15 cellular contexts compared by ENCODE assay signal in genomic region chr5:138937392-138938387, GRCh38.
DNase-seq lines count a peak whose midpoint lies in the region; ATAC-seq, FAIRE-seq and TF ChIP-seq lines count a peak whose summit lies in the region.
"Had no signal": no experiment of that assay in that cellular context is flagged by ENCODE, and none has a peak within 500 bp of the region (broad histone marks: within the 10 kb centered on the region; RNA-seq: fewer than 3 reads in every experiment).

No MANE protein-coding gene starts in this region.

- no peak for FAIRE-seq in HepG2 (lab: Jason Lieb, UNC)

- H3K27me3 ChIP-seq in HepG2 (ENCODE audit: control insufficient read depth in 1 of 2, insufficient read depth in 2 of 2, low read length in 2 of 2) (no peaks in the 10 kb centered on the region), HAP-1 (ENCODE audit: low read depth) (no peaks in the 10 kb centered on the region)
- H3K27me3 ChIP-seq: breast epithelium had no signal

- 90% methylated on average over 24 of the region's 25 CpGs for WGBS in HepG2 (ENCODE audit: low lambda C conversion rate)

- H3K27me3 Mint-ChIP-seq in chondrocyte (ENCODE audit: low read depth), result no peaks in the 10 kb centered on the region
- no peaks in the 10 kb centered on the region for H3K27me3 Mint-ChIP-seq in stimulated activated naive CD8-positive, alpha-beta T cell treated with anti-CD3 and anti-CD28 coated beads, Interleukin-15, amount 100 ng/mL, for 72 hours
- H3K27me3 Mint-ChIP-seq: activated naive CD4-positive, alpha-beta T cell treated with anti-CD3 and anti-CD28 coated beads, Interleukin-2, amount 50 U/mL, for 24 hours; CD8-positive, alpha-beta memory T cell had no signal

- no peaks in the 10 kb centered on the region for H3K36me3 Mint-ChIP-seq in activated naive CD4-positive, alpha-beta T cell treated with anti-CD3 and anti-CD28 coated beads, Interleukin-2, amount 50 U/mL, for 72 hours
- peaks cover 34% of the 10 kb centered on the region for H3K36me3 Mint-ChIP-seq in chondrocyte (ENCODE audit: low read depth)

- peak overlapping the region in 1 of 2 donors; percentile 71 for H3K27ac Mint-ChIP-seq in activated naive CD4-positive, alpha-beta T cell treated with anti-CD3 and anti-CD28 coated beads, Interleukin-2, amount 50 U/mL, for 72 hours
- H3K27ac Mint-ChIP-seq in chondrocyte (ENCODE audit: unreplicated experiment), result peak overlapping the region; percentile 65
- peak overlapping the region in 1 of 2 donors; percentile 55 for H3K27ac Mint-ChIP-seq in stimulated activated naive CD8-positive, alpha-beta T cell treated with anti-CD3 and anti-CD28 coated beads, Interleukin-15, amount 100 ng/mL, for 72 hours
- H3K27ac Mint-ChIP-seq: activated naive CD4-positive, alpha-beta T cell treated with anti-CD3 and anti-CD28 coated beads, Interleukin-2, amount 50 U/mL, for 24 hours had no signal

- H3K36me3 ChIP-seq in HepG2 (replicated peaks in 1 of 2; ENCODE audit: control insufficient read depth in 1 of 2, insufficient read depth in 2 of 2, low read length in 2 of 2) (peaks cover 8 to 29% of the 10 kb centered on the region in 2 experiments), HAP-1 (replicated peaks) (peaks cover 18% of the 10 kb centered on the region)

- no peaks in the 10 kb centered on the region for H3K9me3 ChIP-seq in HepG2 (ENCODE audit: low read length)
- H3K9me3 ChIP-seq in HAP-1, result no peaks in the 10 kb centered on the region
- H3K9me3 ChIP-seq: breast epithelium had no signal

- H4K20me1 ChIP-seq in HepG2 (ENCODE audit: insufficient read depth, low read length), result no peaks in the 10 kb centered on the region; the same call in 1 of the 2 replicates

- CTCF ChIA-PET in HepG2 (lab: Yijun Ruan, JAX; ENCODE audit: low intra/inter-chr PET ratio, low total read pairs), result no interaction called here

- H3K4me1 ChIP-seq in HepG2 (ENCODE audit: insufficient read depth, low read length) (no peaks in the 10 kb centered on the region), HAP-1 (peaks cover 4% of the 10 kb centered on the region; the same call in 1 of the 2 replicates)
- H3K4me1 ChIP-seq: breast epithelium had no signal

- intact Hi-C loops in HepG2 (cut with micrococcal nuclease; ENCODE audit: unreplicated experiment), result no loop called here

- H3K9ac ChIP-seq in HepG2 (ENCODE audit: insufficient read depth, low read depth, low read length), result no peak overlapping the region

- H3K4me2 ChIP-seq in HepG2 (ENCODE audit: low read depth, low read length), result no peak overlapping the region

- no peaks in the 10 kb centered on the region for H3K79me2 ChIP-seq in HepG2 (ENCODE audit: insufficient read depth, low read length)

- TF ChIP-seq CTCF in chondrocyte (IDR thresholded peaks at IDR 0.05) (no peak), HepG2 (CRISPR knock-in tag; IDR thresholded peaks at IDR 0.05) (no peak)

- ATAC-seq in activated naive CD4-positive, alpha-beta T cell treated with anti-CD3 and anti-CD28 coated beads, Interleukin-2, amount 50 U/mL, for 72 hours, result peak; percentile 32 to 49
- peak; percentile 61 for ATAC-seq in HepG2
- peak; percentile 31 for ATAC-seq in stimulated activated naive CD8-positive, alpha-beta T cell treated with anti-CD3 and anti-CD28 coated beads, Interleukin-15, amount 100 ng/mL, for 72 hours
- ATAC-seq in GM21529 (IDR thresholded peaks at IDR 0.05; ENCODE audit: unreplicated experiment), result no peak
- no peak for ATAC-seq in GM21786 (IDR thresholded peaks at IDR 0.05; ENCODE audit: unreplicated experiment)

- BruUV-seq in HepG2 (replicated peaks; lab: Mats Ljungman, UMichigan), result no TSS peak

- H3K4me3 ChIP-seq in HepG2 (replicated peaks in 1 of 3; ENCODE audit: insufficient read depth in 1 of 3, low read depth in 2 of 3, low read length in 3 of 3) (no peak overlapping the region), HAP-1 (no peak overlapping the region)
- H3K4me3 ChIP-seq: breast epithelium had no signal

- no peak overlapping the region for H3K4me3 Mint-ChIP-seq in chondrocyte (ENCODE audit: unreplicated experiment)
- no peak overlapping the region for H3K4me3 Mint-ChIP-seq in stimulated activated naive CD8-positive, alpha-beta T cell treated with anti-CD3 and anti-CD28 coated beads, Interleukin-15, amount 100 ng/mL, for 72 hours
- H3K4me3 Mint-ChIP-seq: activated naive CD4-positive, alpha-beta T cell treated with anti-CD3 and anti-CD28 coated beads, Interleukin-2, amount 50 U/mL, for 24 hours; CD8-positive, alpha-beta memory T cell had no signal

- TF ChIP-seq EP300 in HepG2 (IDR thresholded peaks at IDR 0.05; ENCODE audit: low read depth in 2 of 2, low read length in 2 of 2) (no peak), HepG2 (CRISPR knock-in tag; IDR thresholded peaks at IDR 0.05; ENCODE audit: borderline replicate concordance) (no peak)

- H3K9me3 Mint-ChIP-seq in activated naive CD4-positive, alpha-beta T cell treated with anti-CD3 and anti-CD28 coated beads, Interleukin-2, amount 50 U/mL, for 72 hours, result no peaks in the 10 kb centered on the region
- H3K9me3 Mint-ChIP-seq in chondrocyte (ENCODE audit: low read depth), result peaks cover 5% of the 10 kb centered on the region
- peaks cover 0 to 6% of the 10 kb centered on the region in 2 donors for H3K9me3 Mint-ChIP-seq in stimulated activated naive CD8-positive, alpha-beta T cell treated with anti-CD3 and anti-CD28 coated beads, Interleukin-15, amount 100 ng/mL, for 72 hours
- H3K9me3 Mint-ChIP-seq: CD8-positive, alpha-beta memory T cell had no signal

- peaks cover 11% of the 10 kb centered on the region for H3K4me1 Mint-ChIP-seq in chondrocyte (ENCODE audit: low read depth)
- peaks cover 11% of the 10 kb centered on the region for H3K4me1 Mint-ChIP-seq in stimulated activated naive CD8-positive, alpha-beta T cell treated with anti-CD3 and anti-CD28 coated beads, Interleukin-15, amount 100 ng/mL, for 72 hours

- POLR2A ChIA-PET in HepG2 (lab: Yijun Ruan, JAX), result interaction anchor here (0.8 kb wide), 1 partner anchor 26 kb away, joined by 3 read pairs; no protein-coding TSS in a partner anchor

- TF ChIP-seq RAD21 in HepG2 (CRISPR knock-in tag; IDR thresholded peaks at IDR 0.05), result no peak

- H3K27ac ChIP-seq in HepG2 (ENCODE audit: extremely low read length, insufficient read depth, low read length), result no peak overlapping the region

- H2AFZ ChIP-seq in HepG2 (ENCODE audit: low read length), result no peak overlapping the region

- TF ChIP-seq POLR2A in HepG2 (IDR thresholded peaks at IDR 0.05; ENCODE audit: insufficient read depth in 1 of 2, low read depth in 2 of 2, low read length in 2 of 2), result peak in 1 of 2 experiments; percentile 18; a peak in 1 of 4 replicates

- in situ Hi-C loops in HepG2 (cut with HindIII; ENCODE audit: extremely low pct_ligation_motif_present, low pct_unique_long_range_greater_than_20kb) (no loop called here), HAP-1 (cut with MboI; ENCODE audit: low sequenced_read_pairs) (no loop called here)

- no peak for DNase-seq in activated naive CD4-positive, alpha-beta T cell treated with anti-CD3 and anti-CD28 coated beads, Interleukin-2, amount 50 U/mL, for 72 hours (ENCODE audit: low spot score in 2 of 2)
- DNase-seq in activated naive CD4-positive, alpha-beta T cell treated with anti-CD3 and anti-CD28 coated beads, Interleukin-2, amount 50 U/mL, for 16 hours, result no peak
- DNase-seq in chondrocyte (ENCODE audit: low spot score) (no peak), HepG2 (ENCODE audit: low spot score) (no peak), HAP-1 (ENCODE audit: low spot score in 2 of 2) (no peak)
- no peak for DNase-seq in stimulated activated naive CD8-positive, alpha-beta T cell treated with anti-CD3 and anti-CD28 coated beads, Interleukin-15, amount 100 ng/mL, for 72 hours
- DNase-seq: CD8-positive, alpha-beta memory T cell; effector CD4-positive, alpha-beta T cell; NCI-H1694 treated with DMSO at 0.1 percent for 48 hours; NCI-H510A treated with DMSO at 0.1 percent for 48 hours; stimulated activated CD4-positive, alpha-beta T cell treated with anti-CD3 and anti-CD28 coated beads, Interleukin-15, amount 100 ng/mL, for 24 hours had no signal

TF ChIP-seq in HepG2, 621 proteins besides CTCF, POLR2A, EP300 and RAD21 (continues in another document):
- no peak for TF ChIP-seq NAIF1 (CRISPR knock-in tag; IDR thresholded peaks at IDR 0.05; ENCODE audit: borderline replicate concordance)
- no peak for TF ChIP-seq CENPT (CRISPR knock-in tag; IDR thresholded peaks at IDR 0.05; ENCODE audit: low read depth)
- no peak for TF ChIP-seq ZNF431 (CRISPR knock-in tag; IDR thresholded peaks at IDR 0.05; ENCODE audit: borderline replicate concordance, low read depth)
- TF ChIP-seq POLR2G (IDR thresholded peaks at IDR 0.05; ENCODE audit: low read depth, low read length), result peak; percentile 47; the same call in 1 of the 2 replicates
- no peak for TF ChIP-seq NR2F1 (CRISPR knock-in tag; IDR thresholded peaks at IDR 0.05)
- TF ChIP-seq SMAD3 (CRISPR knock-in tag; IDR thresholded peaks at IDR 0.05), result no peak
- TF ChIP-seq ATF7-NPFF (CRISPR knock-in tag; IDR thresholded peaks at IDR 0.05; ENCODE audit: low read depth), result no peak
- no peak for TF ChIP-seq ZSCAN25 (CRISPR knock-in tag; IDR thresholded peaks at IDR 0.05)
- 0 out of 2 replicates have a peak, but pooled peaks have one; percentile 1 for TF ChIP-seq GABPB1 (CRISPR knock-in tag; IDR thresholded peaks at IDR 0.05)
- no peak for TF ChIP-seq MYC (CRISPR knock-in tag; IDR thresholded peaks at IDR 0.05; ENCODE audit: borderline replicate concordance)
- 0 out of 2 replicates have a peak, but pooled peaks have one; percentile 36 for TF ChIP-seq POLR2AphosphoS2 (IDR thresholded peaks at IDR 0.05; ENCODE audit: low read depth, low read length)
- no peak for TF ChIP-seq ZNF292 (CRISPR knock-in tag; IDR thresholded peaks at IDR 0.05; ENCODE audit: borderline replicate concordance, low read depth)
- no peak for TF ChIP-seq NR0B2 (CRISPR knock-in tag; IDR thresholded peaks at IDR 0.05)
- no peak for TF ChIP-seq XBP1 (CRISPR knock-in tag; IDR thresholded peaks at IDR 0.05)
- no peak for TF ChIP-seq CEBPG (CRISPR knock-in tag; IDR thresholded peaks at IDR 0.05)
- TF ChIP-seq ZNF691 (CRISPR knock-in tag; IDR thresholded peaks at IDR 0.05; ENCODE audit: borderline replicate concordance, low read depth), result no peak
- TF ChIP-seq ZNF333 (CRISPR knock-in tag; IDR thresholded peaks at IDR 0.05; ENCODE audit: borderline replicate concordance), result no peak

Comparison
In these comparisons a context has a peak if more than half of its experiments do, and no peak if none do; other contexts are left out.
1. ATAC-seq: peak in activated naive CD4-positive, alpha-beta T cell treated with anti-CD3 and anti-CD28 coated beads, Interleukin-2, amount 50 U/mL, for 72 hours (2 of 2), HepG2 (single experiment) and stimulated activated naive CD8-positive, alpha-beta T cell treated with anti-CD3 and anti-CD28 coated beads, Interleukin-15, amount 100 ng/mL, for 72 hours (single experiment); none in GM21529 (single experiment) and GM21786 (single experiment).